ENCODE assay signal across 8 cellular contexts in the genomic region with DNA sequence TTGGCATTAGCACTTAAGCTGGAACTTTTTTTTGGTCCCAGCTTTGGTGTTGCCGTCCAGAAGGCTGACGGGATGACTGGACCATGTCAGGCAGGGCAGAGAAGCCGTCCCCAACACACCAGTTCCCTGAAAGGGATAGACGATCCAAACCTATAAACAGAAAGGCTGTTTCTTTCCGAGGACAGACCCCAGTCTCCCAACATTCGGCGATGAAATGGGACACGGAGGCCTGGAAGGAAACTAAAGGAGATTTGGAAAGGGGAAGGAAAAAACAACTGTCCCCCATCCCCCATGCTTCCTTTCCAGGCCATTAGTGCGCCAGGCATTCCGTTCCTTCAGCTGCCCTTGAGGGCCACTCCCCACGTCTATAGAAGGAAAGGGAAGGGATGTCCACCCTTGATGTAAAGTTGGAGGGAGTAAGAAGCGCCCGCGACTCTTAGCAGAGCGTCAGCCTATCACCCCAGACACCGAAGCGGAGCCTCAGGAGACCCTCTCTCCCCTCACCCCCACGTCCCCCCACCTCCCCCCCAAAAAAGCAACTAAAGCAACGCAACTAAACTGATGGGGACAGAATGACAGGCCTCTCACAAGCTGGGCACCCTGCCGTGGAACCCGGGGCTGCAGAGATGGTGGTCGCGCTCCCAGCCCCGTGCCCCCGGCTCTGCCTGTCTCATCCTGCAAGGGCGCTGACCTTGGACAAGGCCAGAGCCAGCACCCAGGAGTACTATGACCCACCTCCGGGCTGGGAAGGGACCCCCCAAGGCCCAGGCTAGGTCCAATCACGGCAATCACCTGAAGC. TPM values are rescaled to one million over a fixed set of nuclear protein-coding genes. Genes with fewer than 3 reads are reported as not detected.
DNase-seq lines count a peak whose midpoint lies in the region; ATAC-seq and TF ChIP-seq lines count a peak whose summit lies in the region.

No MANE protein-coding gene starts in this region.

- DNase-seq in CD4-positive, CD25-positive, alpha-beta regulatory T cell = no peak
- DNase-seq in left ventricle myocardium superior (peak; percentile 37), sigmoid colon (no peak), HuH-7 (ENCODE audit: low spot score) (no peak)

- no peaks in the 10 kb centered on the region for H3K36me3 ChIP-seq in CD4-positive, CD25-positive, alpha-beta regulatory T cell (ENCODE audit: control insufficient read depth, insufficient read depth, low read length)
- H3K36me3 ChIP-seq in sigmoid colon = no peaks in the 10 kb centered on the region

- no peaks in the 10 kb centered on the region for H3K27me3 ChIP-seq in CD4-positive, CD25-positive, alpha-beta regulatory T cell (ENCODE audit: control insufficient read depth, insufficient read depth, low read length)
- H3K27me3 ChIP-seq in sigmoid colon = no peaks in the 10 kb centered on the region

- no peak for TF ChIP-seq CTCF in sigmoid colon (IDR thresholded peaks at IDR 0.05)

- H3K9me3 ChIP-seq in CD4-positive, CD25-positive, alpha-beta regulatory T cell (ENCODE audit: control insufficient read depth in 2 of 2, low read length in 2 of 2) = no peaks in the 10 kb centered on the region
- H3K9me3 ChIP-seq in sigmoid colon = no peaks in the 10 kb centered on the region

- intact Hi-C loops in left ventricle myocardium superior (cut with micrococcal nuclease) = no loop called here
- intact Hi-C loops in sigmoid colon (cut with DNase I) = loop anchor here (2.0 to 5.0 kb wide), 3 partner anchors 140 to 348 kb away; partner anchors contain the start of genes MROH8 and RPN2

- no peak for TF ChIP-seq EP300 in sigmoid colon (IDR thresholded peaks at IDR 0.05)

- peaks cover 5% of the 10 kb centered on the region for H3K36me3 Mint-ChIP-seq in CD4-positive, CD25-positive, alpha-beta regulatory T cell
- H3K36me3 Mint-ChIP-seq in activated T-helper 17 cell treated with anti-CD3 and anti-CD28 coated beads, Interleukin-2, amount 50 U/mL, for 72 hours (ENCODE audit: low read depth) = peaks cover 6% of the 10 kb centered on the region

- H3K4me3 ChIP-seq in CD4-positive, CD25-positive, alpha-beta regulatory T cell (ENCODE audit: low read depth, low read length) = peak overlapping the region; percentile 84
- H3K4me3 ChIP-seq in sigmoid colon = peak overlapping the region; percentile 95 to 99 (median 98)

- H3K9me3 Mint-ChIP-seq in CD4-positive, CD25-positive, alpha-beta regulatory T cell = peaks cover 0 to 2% (median 0%) of the 10 kb centered on the region in 7 donors
- H3K9me3 Mint-ChIP-seq in activated T-helper 17 cell treated with anti-CD3 and anti-CD28 coated beads, Interleukin-2, amount 50 U/mL, for 72 hours = no peaks in the 10 kb centered on the region

- peaks cover 44% of the 10 kb centered on the region for H3K4me1 ChIP-seq in CD4-positive, CD25-positive, alpha-beta regulatory T cell (ENCODE audit: control insufficient read depth, insufficient read depth, low read length, poor library complexity, severe bottlenecking)
- H3K4me1 ChIP-seq in sigmoid colon = peaks cover 0 to 55% (median 48%) of the 10 kb centered on the region in 4 donors

- TF ChIP-seq POLR2A in sigmoid colon (IDR thresholded peaks at IDR 0.05) = no peak

- no peaks in the 10 kb centered on the region for H3K27me3 Mint-ChIP-seq in CD4-positive, CD25-positive, alpha-beta regulatory T cell
- H3K27me3 Mint-ChIP-seq in activated T-helper 17 cell treated with anti-CD3 and anti-CD28 coated beads, Interleukin-2, amount 50 U/mL, for 72 hours = no peaks in the 10 kb centered on the region

- H3K27ac Mint-ChIP-seq in CD4-positive, CD25-positive, alpha-beta regulatory T cell = peak overlapping the region; percentile 98 to 100 (median 100)
- H3K27ac Mint-ChIP-seq in activated T-helper 17 cell treated with anti-CD3 and anti-CD28 coated beads, Interleukin-2, amount 50 U/mL, for 72 hours = peak overlapping the region; percentile 99

- peak overlapping the region; percentile 86 to 92 (median 90) for H3K4me3 Mint-ChIP-seq in CD4-positive, CD25-positive, alpha-beta regulatory T cell
- peak overlapping the region; percentile 80 for H3K4me3 Mint-ChIP-seq in activated T-helper 17 cell treated with anti-CD3 and anti-CD28 coated beads, Interleukin-2, amount 50 U/mL, for 72 hours

- 1 to 2% methylated on average over 28 of the region's 28 CpGs for WGBS in sigmoid colon, 2 donors

- H3K4me1 Mint-ChIP-seq in CD4-positive, CD25-positive, alpha-beta regulatory T cell = peaks cover 0 to 60% (median 35%) of the 10 kb centered on the region in 4 donors
- H3K4me1 Mint-ChIP-seq in activated T-helper 17 cell treated with anti-CD3 and anti-CD28 coated beads, Interleukin-2, amount 50 U/mL, for 72 hours = peaks cover 33% of the 10 kb centered on the region

- peak overlapping the region; percentile 98 for H3K27ac ChIP-seq in CD4-positive, CD25-positive, alpha-beta regulatory T cell (ENCODE audit: insufficient read depth, low read length, poor library complexity, severe bottlenecking)
- H3K27ac ChIP-seq in sigmoid colon = peak overlapping the region; percentile 92 to 99 (median 97)

- no peak for ATAC-seq in CD4-positive, CD25-positive, alpha-beta regulatory T cell (ENCODE audit: low read depth in 2 of 2)
- peak; percentile 4 for ATAC-seq in HG03095 (IDR thresholded peaks at IDR 0.05; ENCODE audit: unreplicated experiment)
- no peak for ATAC-seq in activated T-helper 17 cell treated with anti-CD3 and anti-CD28 coated beads, Interleukin-2, amount 50 U/mL, for 72 hours (replicated peaks)
- peak; percentile 64 for ATAC-seq in left ventricle myocardium superior
- ATAC-seq in HG02798 (IDR thresholded peaks at IDR 0.05; ENCODE audit: poor library complexity, unreplicated experiment) = no peak
- ATAC-seq in GM19467 (IDR thresholded peaks at IDR 0.05; ENCODE audit: unreplicated experiment) = no peak

RNA-seq across cellular contexts. Expression of gene BLCAP, which starts 0.6 kb away (rescaled TPM):
- 67.8 TPM for total RNA-seq in CD4-positive, CD25-positive, alpha-beta regulatory T cell
- 10 to 100 TPM; 76.0 to 85.0 (median 81.5) TPM for polyA plus RNA-seq in CD4-positive, CD25-positive, alpha-beta regulatory T cell
- total RNA-seq in activated T-helper 17 cell treated with anti-CD3 and anti-CD28 coated beads, Interleukin-2, amount 50 U/mL, for 72 hours = 10 to 100 TPM; 21.6 to 30.0 TPM
- total RNA-seq in left ventricle myocardium superior = 93.8 TPM
- 10 to 100 TPM; 53.1 to 68.1 (median 57.1) TPM for total RNA-seq in sigmoid colon
- polyA plus RNA-seq in sigmoid colon = 10 to 100 TPM; 40.2 to 68.7 (median 56.5) TPM

RNA-seq across cellular contexts. Expression of gene NNAT, which starts 6.0 kb away (rescaled TPM):
- not detected for total RNA-seq in CD4-positive, CD25-positive, alpha-beta regulatory T cell
- polyA plus RNA-seq in CD4-positive, CD25-positive, alpha-beta regulatory T cell = not detected
- total RNA-seq in activated T-helper 17 cell treated with anti-CD3 and anti-CD28 coated beads, Interleukin-2, amount 50 U/mL, for 72 hours = under 1 TPM in 1 of 2 donors, not detected in 1; 0.66 TPM
- 0.25 TPM for total RNA-seq in left ventricle myocardium superior
- 100 to 1,000 TPM in 2 of 4 donors, 10 to 100 TPM in 2; 82.8 to 125 (median 97.2) TPM for total RNA-seq in sigmoid colon
- polyA plus RNA-seq in sigmoid colon = 10 to 100 TPM in 1 of 3 donors, 1 to 10 TPM in 1, not detected in 1; 7.8 to 20.8 TPM

Comparison
In these comparisons a context has a peak if more than half of its experiments do, and no peak if none do; other contexts are left out.
1. ATAC-seq: peak in HG03095 (single experiment) and left ventricle myocardium superior (single experiment); none in CD4-positive, CD25-positive, alpha-beta regulatory T cell (0 of 2), activated T-helper 17 cell treated with anti-CD3 and anti-CD28 coated beads, Interleukin-2, amount 50 U/mL, for 72 hours (single experiment), HG02798 (single experiment) and GM19467 (single experiment).
2. RNA of gene NNAT, which starts 6.0 kb away (total RNA-seq): 82.8 to 125 TPM in sigmoid colon; 0.66 TPM in activated T-helper 17 cell treated with anti-CD3 and anti-CD28 coated beads, Interleukin-2, amount 50 U/mL, for 72 hours, 0.25 TPM in left ventricle myocardium superior (single experiment) and not detected in CD4-positive, CD25-positive, alpha-beta regulatory T cell (single experiment); every median in the first group is over 10 times any median in the second.